Comparison of ENCODE assay signal across 1 cellular context in genomic region chr2:134118279-134119116, GRCh38.
TF ChIP-seq lines count a peak whose summit lies in the region.

No MANE protein-coding gene starts in this region.

TF ChIP-seq in K562, 482 proteins besides CTCF, POLR2A, EP300 and RAD21 (continued from another document and continues in another):
- TF ChIP-seq BDP1 (IDR thresholded peaks at IDR 0.05; ENCODE audit: insufficient read depth, insufficient read length): no peak
- TF ChIP-seq ZBTB1 (CRISPR knock-in tag; IDR thresholded peaks at IDR 0.05; ENCODE audit: borderline replicate concordance, low read depth): no peak
- TF ChIP-seq BRD4 (IDR thresholded peaks at IDR 0.05): no peak
- TF ChIP-seq ZC3H11A (IDR thresholded peaks at IDR 0.05; ENCODE audit: low read depth, low read length): 0 out of 2 replicates have a peak, but pooled peaks have one; percentile 57
- TF ChIP-seq ETV1 (tag; conservative IDR thresholded peaks at IDR 0.05; ENCODE audit: low read depth): peak; percentile 99
- peak; percentile 99 to 100 for TF ChIP-seq KDM1A (IDR thresholded peaks at IDR 0.05)
- TF ChIP-seq MAFK (IDR thresholded peaks at IDR 0.05; ENCODE audit: low read length): peak; percentile 95
- peak; percentile 94 for TF ChIP-seq FOXM1 (IDR thresholded peaks at IDR 0.05; ENCODE audit: low read depth)
- no peak for TF ChIP-seq FOXM1 (CRISPR knock-in tag; IDR thresholded peaks at IDR 0.05; ENCODE audit: low read depth)
- no peak for TF ChIP-seq KLF13 (tag; IDR thresholded peaks at IDR 0.05; ENCODE audit: borderline replicate concordance, low read depth)
- no peak for TF ChIP-seq ZZZ3 (IDR thresholded peaks at IDR 0.05)
- peak in 1 of 2 experiments; percentile 47; a peak in 1 of 4 replicates for TF ChIP-seq SRF (CRISPR knock-in tag; IDR thresholded peaks at IDR 0.05)
- no peak for TF ChIP-seq FOXO4 (CRISPR knock-in tag; IDR thresholded peaks at IDR 0.05)
- peak; percentile 62 to 63 for TF ChIP-seq NRF1 (conservative IDR thresholded peaks at IDR 0.05 in 1 of 2, IDR thresholded peaks at IDR 0.05 in 1 of 2)
- TF ChIP-seq CHAMP1 (IDR thresholded peaks at IDR 0.05): peak; percentile 89
- no peak for TF ChIP-seq ZNF431 (CRISPR knock-in tag; IDR thresholded peaks at IDR 0.05)
- peak; percentile 55; the same call in 1 of the 2 replicates for TF ChIP-seq GTF2E2 (tag; IDR thresholded peaks at IDR 0.05)
- peak; percentile 30; the same call in 1 of the 2 replicates for TF ChIP-seq ZBTB7A (IDR thresholded peaks at IDR 0.05; ENCODE audit: borderline replicate concordance, control insufficient read depth, low read depth, low read length)
- TF ChIP-seq MEF2A (IDR thresholded peaks at IDR 0.05; ENCODE audit: control insufficient read depth, low read depth, low read length): peak; percentile 71
- peak; percentile 32 for TF ChIP-seq TBP (optimal IDR thresholded peaks at IDR 0.05; ENCODE audit: low read depth, low read length)
- peak; percentile 82 for TF ChIP-seq ZNF175 (CRISPR knock-in tag; IDR thresholded peaks at IDR 0.05; ENCODE audit: low read depth)
- TF ChIP-seq TFAP4 (CRISPR knock-in tag; IDR thresholded peaks at IDR 0.05; ENCODE audit: borderline replicate concordance): peak; percentile 98
- TF ChIP-seq MTA2 (IDR thresholded peaks at IDR 0.05; ENCODE audit: low read depth): peak; percentile 96
- TF ChIP-seq ZBTB2 (IDR thresholded peaks at IDR 0.05): peak; percentile 49; the same call in 1 of the 2 replicates
- peak; percentile 96 for TF ChIP-seq HDAC3 (IDR thresholded peaks at IDR 0.05; ENCODE audit: borderline replicate concordance, partially characterized antibody)
- no peak for TF ChIP-seq NCOA4 (IDR thresholded peaks at IDR 0.05; ENCODE audit: partially characterized antibody)
- peak; percentile 98 for TF ChIP-seq DPF2 (IDR thresholded peaks at IDR 0.05)
- TF ChIP-seq ZNF224 (CRISPR knock-in tag; IDR thresholded peaks at IDR 0.05): no peak
- peak; percentile 98 for TF ChIP-seq DEAF1 (CRISPR knock-in tag; IDR thresholded peaks at IDR 0.05)
- peak; percentile 97 for TF ChIP-seq POLR2AphosphoS5 (IDR thresholded peaks at IDR 0.05; ENCODE audit: control insufficient read depth, insufficient read depth, low read depth, low read length)
- peak; percentile 88 for TF ChIP-seq HES1 (IDR thresholded peaks at IDR 0.05; ENCODE audit: low read depth)
- TF ChIP-seq BACH1 (tag; IDR thresholded peaks at IDR 0.05): peak; percentile 99
- peak; percentile 60 for TF ChIP-seq E2F8 (IDR thresholded peaks at IDR 0.05; ENCODE audit: low read depth, partially characterized antibody)
- TF ChIP-seq STAG1 (CRISPR knock-in tag; IDR thresholded peaks at IDR 0.05; ENCODE audit: borderline replicate concordance): no peak
- TF ChIP-seq ELK3 (CRISPR knock-in tag; IDR thresholded peaks at IDR 0.05): no peak
- peak; percentile 93 for TF ChIP-seq STAT5A (IDR thresholded peaks at IDR 0.05; ENCODE audit: borderline replicate concordance, low read length)
- TF ChIP-seq ETV5 (CRISPR knock-in tag; IDR thresholded peaks at IDR 0.05; ENCODE audit: low read depth): peak; percentile 95
- 0 out of 2 replicates have a peak, but pooled peaks have one; percentile 16 for TF ChIP-seq DDX20 (tag; IDR thresholded peaks at IDR 0.05; ENCODE audit: low read depth)
- TF ChIP-seq ID3 (CRISPR knock-in tag; IDR thresholded peaks at IDR 0.05): no peak
- TF ChIP-seq ID3 (tag; IDR thresholded peaks at IDR 0.05): peak; percentile 96
- TF ChIP-seq U2AF2 (optimal IDR thresholded peaks at IDR 0.05; ENCODE audit: low read depth, low read length): no peak
- peak; percentile 74; the same call in 1 of the 2 replicates for TF ChIP-seq ARID3A (IDR thresholded peaks at IDR 0.05; ENCODE audit: borderline replicate concordance, low read depth, low read length)
- no peak for TF ChIP-seq HDAC6 (IDR thresholded peaks at IDR 0.05; ENCODE audit: low read depth, low read length)
- no peak for TF ChIP-seq TCF15 (CRISPR knock-in tag; IDR thresholded peaks at IDR 0.05)
- TF ChIP-seq HCFC1 (IDR thresholded peaks at IDR 0.05; ENCODE audit: low read depth, low read length): 0 out of 2 replicates have a peak, but pooled peaks have one; percentile 32
- no peak for TF ChIP-seq FUS (optimal IDR thresholded peaks at IDR 0.05; ENCODE audit: low read depth, low read length)
- TF ChIP-seq NR2C2 (CRISPR knock-in tag; IDR thresholded peaks at IDR 0.05): no peak
- TF ChIP-seq NR2C2 (tag; IDR thresholded peaks at IDR 0.05): peak; percentile 64; the same call in 1 of the 2 replicates
- TF ChIP-seq SMARCA4 (IDR thresholded peaks at IDR 0.05): peak; percentile 98
- peak; percentile 89 for TF ChIP-seq NCOA1 (IDR thresholded peaks at IDR 0.05; ENCODE audit: low read depth)
